Comparison of ENCODE assay signal across 8 cellular contexts in the genomic region with DNA sequence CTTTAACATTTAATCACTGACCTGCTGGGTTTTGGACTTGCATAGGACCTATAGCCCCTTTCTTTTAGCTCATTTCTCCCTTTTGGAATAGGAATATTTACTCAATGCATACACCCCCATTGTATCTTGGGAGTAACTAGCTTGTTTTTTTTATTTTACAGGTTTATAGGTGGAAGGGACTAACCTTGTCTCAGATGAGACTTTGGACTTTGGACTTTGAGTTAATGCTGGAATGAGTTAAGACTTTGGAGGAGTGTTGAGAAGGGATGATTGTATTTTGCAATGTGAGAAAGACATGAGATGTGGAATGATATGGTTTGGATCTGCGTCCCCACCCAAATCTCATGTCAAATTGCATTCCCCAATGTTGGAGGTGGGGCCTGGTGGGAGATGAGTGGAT.
"Had no signal": no experiment of that assay in that cellular context is flagged by ENCODE, and none has a peak within 500 bp of the region (broad histone marks: within the 10 kb centered on the region; RNA-seq: fewer than 3 reads in every experiment).

No MANE protein-coding gene starts in this region.

- FAIRE-seq: HTR-8/SVneo, K562 had no signal

- H3K4me2 ChIP-seq: GM23338 had no signal

- DNase-seq: H7, HFFc6, KG1 had no signal

- H3K36me3 ChIP-seq: HAP-1 had no signal

- H3K4me1 ChIP-seq: HAP-1 had no signal

- H3K4me3 ChIP-seq: GM23338, HAP-1, K562 had no signal

- H2AFZ ChIP-seq: GM23338 had no signal

- ATAC-seq: GM23338, HCT116, K562 had no signal

- H3K9me3 ChIP-seq: HAP-1 had no signal
